Comparison of ENCODE assay signal across 18 cellular contexts in the genomic region with DNA sequence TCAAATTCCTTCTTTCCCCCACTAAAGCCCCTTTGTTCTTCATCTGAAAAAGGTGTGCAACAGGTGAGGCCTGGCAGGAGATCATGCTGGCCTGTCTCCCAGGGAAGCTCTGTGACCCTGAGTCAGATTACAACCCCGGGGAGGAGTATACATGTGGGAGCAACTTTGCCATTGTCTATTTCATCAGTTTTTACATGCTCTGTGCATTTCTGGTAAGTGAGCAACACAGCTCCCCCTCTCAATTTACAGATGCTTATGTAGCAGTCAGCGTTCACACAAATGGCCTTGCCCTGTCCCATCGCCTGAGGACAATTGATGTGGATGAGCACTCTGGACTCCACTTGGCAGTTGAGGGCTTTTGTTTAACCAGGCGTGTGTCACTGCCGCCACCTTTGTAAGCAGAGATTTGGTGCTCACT.
DNase-seq lines count a peak whose midpoint lies in the region; ATAC-seq and TF ChIP-seq lines count a peak whose summit lies in the region.
"Had no signal": no experiment of that assay in that cellular context is flagged by ENCODE, and none has a peak within 500 bp of the region (broad histone marks: within the 10 kb centered on the region; RNA-seq: fewer than 3 reads in every experiment).

No MANE protein-coding gene starts in this region.

- no peak for TF ChIP-seq CTCF in WERI-Rb-1 (IDR thresholded peaks at IDR 0.05; ENCODE audit: low read depth, low read length)
- TF ChIP-seq CTCF in foreskin keratinocyte (conservative IDR thresholded peaks at IDR 0.05), result no peak

- H3K36me3 ChIP-seq in WERI-Rb-1, result no peaks in the 10 kb centered on the region
- H3K36me3 ChIP-seq in CD8-positive, alpha-beta memory T cell (ENCODE audit: insufficient read depth, low read length), result no peaks in the 10 kb centered on the region

- peaks cover 0 to 3% (median 0%) of the 10 kb centered on the region in 3 donors for H3K36me3 Mint-ChIP-seq in CD8-positive, alpha-beta memory T cell
- H3K36me3 Mint-ChIP-seq: natural killer cell had no signal

- H3K9me3 ChIP-seq in WERI-Rb-1 (ENCODE audit: severe bottlenecking), result no peaks in the 10 kb centered on the region
- H3K9me3 ChIP-seq in CD8-positive, alpha-beta memory T cell (ENCODE audit: low read length), result no peaks in the 10 kb centered on the region
- H3K9me3 ChIP-seq: A549 had no signal

- POLR2A ChIA-PET in CD8-positive, alpha-beta memory T cell (lab: Charles Lee), result no interaction called here

- CTCF ChIA-PET in CD8-positive, alpha-beta memory T cell (lab: Charles Lee), result no interaction called here

- H3K27me3 ChIP-seq in WERI-Rb-1 (ENCODE audit: insufficient read depth, low read depth, severe bottlenecking), result no peaks in the 10 kb centered on the region
- H3K27me3 ChIP-seq in foreskin keratinocyte, result peaks cover 3% of the 10 kb centered on the region
- H3K27me3 ChIP-seq in CD8-positive, alpha-beta memory T cell (ENCODE audit: insufficient read depth, low read length, poor library complexity, severe bottlenecking), result no peaks in the 10 kb centered on the region

- peaks cover 10 to 16% of the 10 kb centered on the region in 2 donors for H3K27me3 Mint-ChIP-seq in CD8-positive, alpha-beta memory T cell

- H3K4me3 Mint-ChIP-seq in CD8-positive, alpha-beta memory T cell, result no peak overlapping the region
- H3K4me3 Mint-ChIP-seq: natural killer cell had no signal

- DNase-seq in NCI-H748 (lab: John Stamatoyannopoulos, UW; ENCODE audit: unreplicated experiment) (peak; percentile 23), NCI-H748 treated with DMSO at 0.1 percent for 48 hours (lab: John Stamatoyannopoulos, UW) (no peak), WERI-Rb-1 (peak; percentile 81), foreskin keratinocyte (peak; percentile 21 to 65)
- no peak for DNase-seq in stimulated activated CD4-positive, alpha-beta T cell treated with anti-CD3 and anti-CD28 coated beads, Interleukin-2, amount 100 ng/mL, for 24 hours
- no peak for DNase-seq in CD8-positive, alpha-beta memory T cell
- DNase-seq: activated naive CD4-positive, alpha-beta T cell; activated T-cell treated with anti-CD3 and anti-CD28 coated beads for 4 hours; anterior cingulate cortex; C1 segment of cervical spinal cord; natural killer cell; NCI-H2029; stimulated activated CD4-positive, alpha-beta T cell treated with anti-CD3 and anti-CD28 coated beads, Interleukin-4, amount 100 ng/mL, for 24 hours had no signal

- peak; percentile 36 for ATAC-seq in foreskin keratinocyte
- ATAC-seq in HG02973 (IDR thresholded peaks at IDR 0.05; ENCODE audit: unreplicated experiment), result no peak
- no peak for ATAC-seq in HG03196 (IDR thresholded peaks at IDR 0.05; ENCODE audit: unreplicated experiment)
- ATAC-seq: A549, natural killer cell had no signal

- H3K27ac ChIP-seq in WERI-Rb-1 (peak overlapping the region; percentile 67), foreskin keratinocyte (no peak overlapping the region)
- no peak overlapping the region for H3K27ac ChIP-seq in CD8-positive, alpha-beta memory T cell (ENCODE audit: low read depth, low read length)
- H3K27ac ChIP-seq: A549 had no signal

- H3K9me3 Mint-ChIP-seq in CD8-positive, alpha-beta memory T cell, result no peaks in the 10 kb centered on the region
- H3K9me3 Mint-ChIP-seq: natural killer cell had no signal

- no peak overlapping the region for H3K4me3 ChIP-seq in WERI-Rb-1 (ENCODE audit: low read depth, low read length)
- H3K4me3 ChIP-seq in CD8-positive, alpha-beta memory T cell (ENCODE audit: low read length), result no peak overlapping the region
- H3K4me3 ChIP-seq: A549, skin epidermis had no signal

- no peak overlapping the region for H3K27ac Mint-ChIP-seq in CD8-positive, alpha-beta memory T cell
- H3K27ac Mint-ChIP-seq: natural killer cell, progenitor cell of endocrine pancreas had no signal

- no peaks in the 10 kb centered on the region for H3K4me1 ChIP-seq in foreskin keratinocyte
- no peaks in the 10 kb centered on the region for H3K4me1 ChIP-seq in CD8-positive, alpha-beta memory T cell (ENCODE audit: insufficient read depth, low read length)

- no peaks in the 10 kb centered on the region for H3K4me1 Mint-ChIP-seq in CD8-positive, alpha-beta memory T cell
- H3K4me1 Mint-ChIP-seq: natural killer cell had no signal

Comparison
In these comparisons a context has a peak if more than half of its experiments do, and no peak if none do; other contexts are left out.
1. DNase-seq: peak in NCI-H748 (single experiment), WERI-Rb-1 (single experiment) and foreskin keratinocyte (2 of 2); none in NCI-H748 treated with DMSO at 0.1 percent for 48 hours (single experiment), stimulated activated CD4-positive, alpha-beta T cell treated with anti-CD3 and anti-CD28 coated beads, Interleukin-2, amount 100 ng/mL, for 24 hours (0 of 2) and CD8-positive, alpha-beta memory T cell (0 of 5).